Comparison of ENCODE assay signal across 1 cellular context in the genomic region with DNA sequence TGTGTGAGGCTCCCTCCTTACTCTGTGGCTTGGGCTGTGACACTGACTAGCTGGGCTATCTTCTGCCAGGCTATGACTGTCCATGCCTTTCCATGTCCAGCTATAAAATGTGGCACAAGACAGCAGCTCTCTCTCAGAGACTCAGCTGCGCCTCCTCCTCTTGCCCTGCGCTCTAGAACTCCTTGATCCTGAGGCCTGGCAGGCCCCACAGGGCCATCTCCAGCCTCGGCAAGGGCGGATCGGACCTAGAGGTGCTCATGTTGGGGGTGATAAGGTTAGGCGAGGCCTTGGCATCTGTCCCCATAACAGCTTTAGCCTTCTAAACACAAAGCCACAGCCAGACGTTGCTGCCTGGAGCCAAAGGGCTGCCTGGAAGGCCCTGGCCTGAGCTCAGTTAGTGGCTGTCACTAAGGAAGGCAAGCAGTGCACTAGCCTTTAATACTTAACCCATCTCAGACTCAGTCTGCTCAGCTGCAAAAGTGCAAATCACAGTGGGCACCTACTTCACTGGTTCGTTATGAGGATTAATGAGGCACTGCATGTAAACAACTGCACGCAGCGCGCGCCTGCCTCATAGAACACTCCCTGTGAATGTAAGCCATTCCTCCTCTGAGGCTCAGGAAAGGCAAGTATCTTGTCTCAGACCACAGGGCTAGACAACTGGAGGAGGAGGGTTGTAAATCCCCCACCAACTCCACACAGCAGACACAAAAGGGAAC.
TF ChIP-seq lines count a peak whose summit lies in the region.

No MANE protein-coding gene starts in this region.

TF ChIP-seq in HepG2, 621 proteins besides CTCF, POLR2A, EP300 and RAD21 (continued from another document and continues in another):
- TF ChIP-seq, protein P1, sequence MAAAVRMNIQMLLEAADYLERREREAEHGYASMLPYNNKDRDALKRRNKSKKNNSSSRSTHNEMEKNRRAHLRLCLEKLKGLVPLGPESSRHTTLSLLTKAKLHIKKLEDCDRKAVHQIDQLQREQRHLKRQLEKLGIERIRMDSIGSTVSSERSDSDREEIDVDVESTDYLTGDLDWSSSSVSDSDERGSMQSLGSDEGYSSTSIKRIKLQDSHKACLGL (CRISPR knock-in tag; IDR thresholded peaks at IDR 0.05): 0 out of 2 replicates have a peak, but pooled peaks have one; percentile 22
- TF ChIP-seq TAF1 (CRISPR knock-in tag; IDR thresholded peaks at IDR 0.05) (no peak; the same call in none of the 2 replicates), ZNF629 (CRISPR knock-in tag; conservative IDR thresholded peaks at IDR 0.05) (no peak), TBX2 (CRISPR knock-in tag; IDR thresholded peaks at IDR 0.05; ENCODE audit: borderline replicate concordance) (peak; percentile 47; the same call in 1 of the 2 replicates), SMYD3 (CRISPR knock-in tag; IDR thresholded peaks at IDR 0.05) (no peak), SETDB1 (CRISPR knock-in tag; IDR thresholded peaks at IDR 0.05; ENCODE audit: borderline replicate concordance) (no peak), SUZ12 (IDR thresholded peaks at IDR 0.05; ENCODE audit: low read depth, low read length) (no peak), ZNF251 (CRISPR knock-in tag; IDR thresholded peaks at IDR 0.05) (no peak), ZNF614 (CRISPR knock-in tag; IDR thresholded peaks at IDR 0.05; ENCODE audit: borderline replicate concordance) (no peak), BCL6 (CRISPR knock-in tag; IDR thresholded peaks at IDR 0.05) (no peak), POLR2AphosphoS5 (IDR thresholded peaks at IDR 0.05; ENCODE audit: low read depth, low read length) (no peak), ATF1 (CRISPR knock-in tag; IDR thresholded peaks at IDR 0.05) (no peak), ZBTB8A (CRISPR knock-in tag; IDR thresholded peaks at IDR 0.05; ENCODE audit: borderline replicate concordance, low read depth) (no peak), ZNF274 (CRISPR knock-in tag; IDR thresholded peaks at IDR 0.05) (0 out of 2 replicates have a peak, but pooled peaks have one; percentile 46), MAF1 (CRISPR knock-in tag; IDR thresholded peaks at IDR 0.05; ENCODE audit: borderline replicate concordance) (no peak), ZNF747 (CRISPR knock-in tag; IDR thresholded peaks at IDR 0.05; ENCODE audit: borderline replicate concordance) (no peak), PAF1 (CRISPR knock-in tag; IDR thresholded peaks at IDR 0.05) (0 out of 2 replicates have a peak, but pooled peaks have one; percentile 11), KLF13 (CRISPR knock-in tag; IDR thresholded peaks at IDR 0.05) (no peak), GATA4 (IDR thresholded peaks at IDR 0.05; ENCODE audit: borderline replicate concordance, low read depth) (no peak), POLR2G (IDR thresholded peaks at IDR 0.05; ENCODE audit: low read depth, low read length) (peak; percentile 9), MED8 (CRISPR knock-in tag; IDR thresholded peaks at IDR 0.05; ENCODE audit: insufficient replicate concordance) (no peak), ERF (CRISPR knock-in tag; IDR thresholded peaks at IDR 0.05) (no peak), ZNF235 (CRISPR knock-in tag; IDR thresholded peaks at IDR 0.05; ENCODE audit: borderline replicate concordance) (0 out of 2 replicates have a peak, but pooled peaks have one; percentile 76), ZNF879 (CRISPR knock-in tag; IDR thresholded peaks at IDR 0.05) (no peak), ZBTB38 (CRISPR knock-in tag; IDR thresholded peaks at IDR 0.05) (no peak), ZNF781 (CRISPR knock-in tag; IDR thresholded peaks at IDR 0.05; ENCODE audit: borderline replicate concordance, not compliant biosample characterization) (no peak), ZSCAN21 (CRISPR knock-in tag; IDR thresholded peaks at IDR 0.05; ENCODE audit: borderline replicate concordance) (no peak), AGO1 (IDR thresholded peaks at IDR 0.05; ENCODE audit: low read depth, low read length, poor library complexity, severe bottlenecking) (no peak), DPF2 (CRISPR knock-in tag; IDR thresholded peaks at IDR 0.05; ENCODE audit: borderline replicate concordance, low read depth) (no peak), PPARG (CRISPR knock-in tag; conservative IDR thresholded peaks at IDR 0.05) (no peak), ZNF577 (CRISPR knock-in tag; IDR thresholded peaks at IDR 0.05; ENCODE audit: borderline replicate concordance, low read depth) (no peak), MEF2D (CRISPR knock-in tag; IDR thresholded peaks at IDR 0.05) (peak; percentile 21; the same call in 1 of the 2 replicates), SAP130 (CRISPR knock-in tag; IDR thresholded peaks at IDR 0.05; ENCODE audit: low read depth) (0 out of 2 replicates have a peak, but pooled peaks have one; percentile 1), MTA1 (CRISPR knock-in tag; IDR thresholded peaks at IDR 0.05; ENCODE audit: borderline replicate concordance) (no peak), SMAD3 (CRISPR knock-in tag; IDR thresholded peaks at IDR 0.05) (no peak), CBFB (CRISPR knock-in tag; IDR thresholded peaks at IDR 0.05) (no peak), ZNF430 (CRISPR knock-in tag; IDR thresholded peaks at IDR 0.05) (no peak), SSRP1 (CRISPR knock-in tag; IDR thresholded peaks at IDR 0.05) (0 out of 2 replicates have a peak, but pooled peaks have one; percentile 12), FOXM1 (CRISPR knock-in tag; IDR thresholded peaks at IDR 0.05) (no peak)
- TF ChIP-seq, protein P2, sequence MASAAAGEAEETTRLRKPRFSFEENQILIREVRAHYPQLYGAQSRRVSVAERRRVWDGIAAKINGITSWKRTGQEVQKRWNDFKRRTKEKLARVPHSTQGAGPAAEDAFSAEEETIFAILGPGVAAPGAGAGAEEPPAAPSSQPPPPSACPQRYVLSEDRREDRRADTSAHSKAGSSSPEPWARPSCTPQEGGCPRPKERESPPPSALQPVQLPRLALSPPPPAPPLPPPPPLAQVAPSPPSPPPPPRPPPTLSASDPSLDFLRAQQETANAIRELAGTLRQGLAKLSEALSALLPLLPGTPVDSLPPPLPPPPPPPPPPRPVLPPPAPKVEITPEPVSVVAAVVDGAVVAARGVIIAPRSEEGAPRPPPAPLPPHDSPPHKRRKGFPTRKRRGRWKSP (CRISPR knock-in tag; IDR thresholded peaks at IDR 0.05): no peak
- TF ChIP-seq, protein P3, sequence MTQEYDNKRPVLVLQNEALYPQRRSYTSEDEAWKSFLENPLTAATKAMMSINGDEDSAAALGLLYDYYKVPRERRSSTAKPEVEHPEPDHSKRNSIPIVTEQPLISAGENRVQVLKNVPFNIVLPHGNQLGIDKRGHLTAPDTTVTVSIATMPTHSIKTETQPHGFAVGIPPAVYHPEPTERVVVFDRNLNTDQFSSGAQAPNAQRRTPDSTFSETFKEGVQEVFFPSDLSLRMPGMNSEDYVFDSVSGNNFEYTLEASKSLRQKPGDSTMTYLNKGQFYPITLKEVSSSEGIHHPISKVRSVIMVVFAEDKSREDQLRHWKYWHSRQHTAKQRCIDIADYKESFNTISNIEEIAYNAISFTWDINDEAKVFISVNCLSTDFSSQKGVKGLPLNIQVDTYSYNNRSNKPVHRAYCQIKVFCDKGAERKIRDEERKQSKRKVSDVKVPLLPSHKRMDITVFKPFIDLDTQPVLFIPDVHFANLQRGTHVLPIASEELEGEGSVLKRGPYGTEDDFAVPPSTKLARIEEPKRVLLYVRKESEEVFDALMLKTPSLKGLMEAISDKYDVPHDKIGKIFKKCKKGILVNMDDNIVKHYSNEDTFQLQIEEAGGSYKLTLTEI (CRISPR knock-in tag; conservative IDR thresholded peaks at IDR 0.05): no peak
- TF ChIP-seq, protein P4, sequence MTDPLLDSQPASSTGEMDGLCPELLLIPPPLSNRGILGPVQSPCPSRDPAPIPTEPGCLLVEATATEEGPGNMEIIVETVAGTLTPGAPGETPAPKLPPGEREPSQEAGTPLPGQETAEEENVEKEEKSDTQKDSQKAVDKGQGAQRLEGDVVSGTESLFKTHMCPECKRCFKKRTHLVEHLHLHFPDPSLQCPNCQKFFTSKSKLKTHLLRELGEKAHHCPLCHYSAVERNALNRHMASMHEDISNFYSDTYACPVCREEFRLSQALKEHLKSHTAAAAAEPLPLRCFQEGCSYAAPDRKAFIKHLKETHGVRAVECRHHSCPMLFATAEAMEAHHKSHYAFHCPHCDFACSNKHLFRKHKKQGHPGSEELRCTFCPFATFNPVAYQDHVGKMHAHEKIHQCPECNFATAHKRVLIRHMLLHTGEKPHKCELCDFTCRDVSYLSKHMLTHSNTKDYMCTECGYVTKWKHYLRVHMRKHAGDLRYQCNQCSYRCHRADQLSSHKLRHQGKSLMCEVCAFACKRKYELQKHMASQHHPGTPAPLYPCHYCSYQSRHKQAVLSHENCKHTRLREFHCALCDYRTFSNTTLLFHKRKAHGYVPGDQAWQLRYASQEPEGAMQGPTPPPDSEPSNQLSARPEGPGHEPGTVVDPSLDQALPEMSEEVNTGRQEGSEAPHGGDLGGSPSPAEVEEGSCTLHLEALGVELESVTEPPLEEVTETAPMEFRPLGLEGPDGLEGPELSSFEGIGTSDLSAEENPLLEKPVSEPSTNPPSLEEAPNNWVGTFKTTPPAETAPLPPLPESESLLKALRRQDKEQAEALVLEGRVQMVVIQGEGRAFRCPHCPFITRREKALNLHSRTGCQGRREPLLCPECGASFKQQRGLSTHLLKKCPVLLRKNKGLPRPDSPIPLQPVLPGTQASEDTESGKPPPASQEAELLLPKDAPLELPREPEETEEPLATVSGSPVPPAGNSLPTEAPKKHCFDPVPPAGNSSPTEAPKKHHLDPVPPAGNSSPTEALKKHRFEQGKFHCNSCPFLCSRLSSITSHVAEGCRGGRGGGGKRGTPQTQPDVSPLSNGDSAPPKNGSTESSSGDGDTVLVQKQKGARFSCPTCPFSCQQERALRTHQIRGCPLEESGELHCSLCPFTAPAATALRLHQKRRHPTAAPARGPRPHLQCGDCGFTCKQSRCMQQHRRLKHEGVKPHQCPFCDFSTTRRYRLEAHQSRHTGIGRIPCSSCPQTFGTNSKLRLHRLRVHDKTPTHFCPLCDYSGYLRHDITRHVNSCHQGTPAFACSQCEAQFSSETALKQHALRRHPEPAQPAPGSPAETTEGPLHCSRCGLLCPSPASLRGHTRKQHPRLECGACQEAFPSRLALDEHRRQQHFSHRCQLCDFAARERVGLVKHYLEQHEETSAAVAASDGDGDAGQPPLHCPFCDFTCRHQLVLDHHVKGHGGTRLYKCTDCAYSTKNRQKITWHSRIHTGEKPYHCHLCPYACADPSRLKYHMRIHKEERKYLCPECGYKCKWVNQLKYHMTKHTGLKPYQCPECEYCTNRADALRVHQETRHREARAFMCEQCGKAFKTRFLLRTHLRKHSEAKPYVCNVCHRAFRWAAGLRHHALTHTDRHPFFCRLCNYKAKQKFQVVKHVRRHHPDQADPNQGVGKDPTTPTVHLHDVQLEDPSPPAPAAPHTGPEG (CRISPR knock-in tag; IDR thresholded peaks at IDR 0.05): no peak
- TF ChIP-seq, protein P5, sequence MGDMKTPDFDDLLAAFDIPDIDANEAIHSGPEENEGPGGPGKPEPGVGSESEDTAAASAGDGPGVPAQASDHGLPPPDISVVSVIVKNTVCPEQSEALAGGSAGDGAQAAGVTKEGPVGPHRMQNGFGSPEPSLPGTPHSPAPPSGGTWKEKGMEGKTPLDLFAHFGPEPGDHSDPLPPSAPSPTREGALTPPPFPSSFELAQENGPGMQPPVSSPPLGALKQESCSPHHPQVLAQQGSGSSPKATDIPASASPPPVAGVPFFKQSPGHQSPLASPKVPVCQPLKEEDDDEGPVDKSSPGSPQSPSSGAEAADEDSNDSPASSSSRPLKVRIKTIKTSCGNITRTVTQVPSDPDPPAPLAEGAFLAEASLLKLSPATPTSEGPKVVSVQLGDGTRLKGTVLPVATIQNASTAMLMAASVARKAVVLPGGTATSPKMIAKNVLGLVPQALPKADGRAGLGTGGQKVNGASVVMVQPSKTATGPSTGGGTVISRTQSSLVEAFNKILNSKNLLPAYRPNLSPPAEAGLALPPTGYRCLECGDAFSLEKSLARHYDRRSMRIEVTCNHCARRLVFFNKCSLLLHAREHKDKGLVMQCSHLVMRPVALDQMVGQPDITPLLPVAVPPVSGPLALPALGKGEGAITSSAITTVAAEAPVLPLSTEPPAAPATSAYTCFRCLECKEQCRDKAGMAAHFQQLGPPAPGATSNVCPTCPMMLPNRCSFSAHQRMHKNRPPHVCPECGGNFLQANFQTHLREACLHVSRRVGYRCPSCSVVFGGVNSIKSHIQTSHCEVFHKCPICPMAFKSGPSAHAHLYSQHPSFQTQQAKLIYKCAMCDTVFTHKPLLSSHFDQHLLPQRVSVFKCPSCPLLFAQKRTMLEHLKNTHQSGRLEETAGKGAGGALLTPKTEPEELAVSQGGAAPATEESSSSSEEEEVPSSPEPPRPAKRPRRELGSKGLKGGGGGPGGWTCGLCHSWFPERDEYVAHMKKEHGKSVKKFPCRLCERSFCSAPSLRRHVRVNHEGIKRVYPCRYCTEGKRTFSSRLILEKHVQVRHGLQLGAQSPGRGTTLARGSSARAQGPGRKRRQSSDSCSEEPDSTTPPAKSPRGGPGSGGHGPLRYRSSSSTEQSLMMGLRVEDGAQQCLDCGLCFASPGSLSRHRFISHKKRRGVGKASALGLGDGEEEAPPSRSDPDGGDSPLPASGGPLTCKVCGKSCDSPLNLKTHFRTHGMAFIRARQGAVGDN (CRISPR knock-in tag; IDR thresholded peaks at IDR 0.05): peak; percentile 80
- TF ChIP-seq, protein P6, sequence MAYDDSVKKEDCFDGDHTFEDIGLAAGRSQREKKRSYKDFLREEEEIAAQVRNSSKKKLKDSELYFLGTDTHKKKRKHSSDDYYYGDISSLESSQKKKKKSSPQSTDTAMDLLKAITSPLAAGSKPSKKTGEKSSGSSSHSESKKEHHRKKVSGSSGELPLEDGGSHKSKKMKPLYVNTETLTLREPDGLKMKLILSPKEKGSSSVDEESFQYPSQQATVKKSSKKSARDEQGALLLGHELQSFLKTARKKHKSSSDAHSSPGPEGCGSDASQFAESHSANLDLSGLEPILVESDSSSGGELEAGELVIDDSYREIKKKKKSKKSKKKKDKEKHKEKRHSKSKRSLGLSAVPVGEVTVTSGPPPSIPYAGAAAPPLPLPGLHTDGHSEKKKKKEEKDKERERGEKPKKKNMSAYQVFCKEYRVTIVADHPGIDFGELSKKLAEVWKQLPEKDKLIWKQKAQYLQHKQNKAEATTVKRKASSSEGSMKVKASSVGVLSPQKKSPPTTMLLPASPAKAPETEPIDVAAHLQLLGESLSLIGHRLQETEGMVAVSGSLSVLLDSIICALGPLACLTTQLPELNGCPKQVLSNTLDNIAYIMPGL (CRISPR knock-in tag; IDR thresholded peaks at IDR 0.05; ENCODE audit: borderline replicate concordance in 1 of 2, low read depth in 1 of 2): peak in 1 of 2 experiments; percentile 47; a peak in 1 of 4 replicates
